8 cellular contexts compared by ENCODE assay signal in genomic region chr1:183622884-183623785, GRCh38. TPM values are rescaled to one million over a fixed set of nuclear protein-coding genes. Genes with fewer than 3 reads are reported as not detected.
A peak's percentile ranks its signal among the peaks of the same experiment; 100 is the strongest.
DNase-seq lines count a peak whose midpoint lies in the region; ATAC-seq and TF ChIP-seq lines count a peak whose summit lies in the region.

No MANE protein-coding gene starts in this region.

- TF ChIP-seq POLR2A in erythroblast (IDR thresholded peaks at IDR 0.05; ENCODE audit: low read length) (no peak), uterus (IDR thresholded peaks at IDR 0.05) (no peak)

- no peaks in the 10 kb centered on the region for H3K9me3 ChIP-seq in uterus

- H3K4me3 Mint-ChIP-seq in activated CD8-positive, alpha-beta T cell treated with anti-CD3 and anti-CD28 coated beads, Interleukin-2, amount 10 ng/mL, durations not matched to agents 7 days and 5 days = no peak overlapping the region
- H3K4me3 Mint-ChIP-seq in natural killer cell = no peak overlapping the region

- peaks cover 15% of the 10 kb centered on the region for H3K4me1 Mint-ChIP-seq in activated CD8-positive, alpha-beta T cell treated with anti-CD3 and anti-CD28 coated beads, Interleukin-2, amount 10 ng/mL, durations not matched to agents 7 days and 5 days (ENCODE audit: low read depth)
- peaks cover 24 to 25% of the 10 kb centered on the region in 2 donors for H3K4me1 Mint-ChIP-seq in natural killer cell

- CTCF ChIA-PET in activated CD8-positive, alpha-beta T cell treated with anti-CD3 and anti-CD28 coated beads, Interleukin-2, amount 10 ng/mL, durations not matched to agents 7 days and 5 days (lab: Charles Lee) = interaction anchor here (0.6 to 1.5 kb wide), 5 partner anchors 10 to 153 kb away, joined by 3 to 5 read pairs (median 5); partner anchors contain the start of gene NCF2

- no peaks in the 10 kb centered on the region for H3K27me3 ChIP-seq in uterus

- no peak overlapping the region for H3K4me3 ChIP-seq in uterus

- no peaks in the 10 kb centered on the region for H3K36me3 ChIP-seq in uterus

- POLR2A ChIA-PET in activated CD8-positive, alpha-beta T cell treated with anti-CD3 and anti-CD28 coated beads, Interleukin-2, amount 10 ng/mL, durations not matched to agents 7 days and 5 days (lab: Charles Lee) = no interaction called here

- TF ChIP-seq CTCF in natural killer cell (IDR thresholded peaks at IDR 0.05) = no peak
- TF ChIP-seq CTCF in uterus (IDR thresholded peaks at IDR 0.05) = peak; percentile 40 to 61 (median 47)

- H3K27ac ChIP-seq in uterus = peak overlapping the region; percentile 2 to 29

- DNase-seq in CD1c-positive myeloid dendritic cell (ENCODE audit: extremely low spot score) = peak; percentile 65
- DNase-seq in NCI-H460 (ENCODE audit: extremely low read depth, low read depth) = peak; percentile 83
- DNase-seq in activated CD8-positive, alpha-beta T cell treated with anti-CD3 and anti-CD28 coated beads, Interleukin-2, amount 10 ng/mL, durations not matched to agents 7 days and 5 days = peak; percentile 72
- peak; percentile 70 to 81 for DNase-seq in erythroblast (lab: John Stamatoyannopoulos, UW)
- DNase-seq in natural killer cell = no peak
- DNase-seq in uterus = peak in 1 of 2 donors; percentile 39

- H3K27me3 Mint-ChIP-seq in activated CD8-positive, alpha-beta T cell treated with anti-CD3 and anti-CD28 coated beads, Interleukin-2, amount 10 ng/mL, durations not matched to agents 7 days and 5 days (ENCODE audit: low read depth) = no peaks in the 10 kb centered on the region
- no peaks in the 10 kb centered on the region for H3K27me3 Mint-ChIP-seq in natural killer cell (ENCODE audit: low read depth in 2 of 2)

- ATAC-seq in GM18873 (IDR thresholded peaks at IDR 0.05; ENCODE audit: low FRiP score, unreplicated experiment) = peak; percentile 80
- peak; percentile 87 for ATAC-seq in HG03196 (IDR thresholded peaks at IDR 0.05; ENCODE audit: unreplicated experiment)
- peak; percentile 92 for ATAC-seq in activated CD8-positive, alpha-beta T cell treated with anti-CD3 and anti-CD28 coated beads, Interleukin-2, amount 10 ng/mL, durations not matched to agents 7 days and 5 days
- ATAC-seq in natural killer cell = peak; percentile 60 to 85 (median 83)

- H3K36me3 Mint-ChIP-seq in activated CD8-positive, alpha-beta T cell treated with anti-CD3 and anti-CD28 coated beads, Interleukin-2, amount 10 ng/mL, durations not matched to agents 7 days and 5 days (ENCODE audit: low read depth) = peaks cover 33% of the 10 kb centered on the region
- H3K36me3 Mint-ChIP-seq in natural killer cell = peaks cover 7% of the 10 kb centered on the region

- no peaks in the 10 kb centered on the region for H3K9me3 Mint-ChIP-seq in activated CD8-positive, alpha-beta T cell treated with anti-CD3 and anti-CD28 coated beads, Interleukin-2, amount 10 ng/mL, durations not matched to agents 7 days and 5 days (ENCODE audit: insufficient read depth)
- H3K9me3 Mint-ChIP-seq in natural killer cell = no peaks in the 10 kb centered on the region

- no peak overlapping the region for H3K27ac Mint-ChIP-seq in activated CD8-positive, alpha-beta T cell treated with anti-CD3 and anti-CD28 coated beads, Interleukin-2, amount 10 ng/mL, durations not matched to agents 7 days and 5 days
- peak overlapping the region; percentile 63 to 82 for H3K27ac Mint-ChIP-seq in natural killer cell

- intact Hi-C loops in natural killer cell (cut with micrococcal nuclease) = loop anchor here (2.0 kb wide), 1 partner anchor 342 kb away; no protein-coding TSS in a partner anchor
- intact Hi-C loops in uterus (cut with DNase I; ENCODE audit: low total_unique reads) = no loop called here

- no peaks in the 10 kb centered on the region for H3K4me1 ChIP-seq in uterus

RNA-seq across cellular contexts. Expression of gene ARPC5, which starts 12.4 kb away (rescaled TPM):
- 132 and 156 TPM in 2 replicates for total RNA-seq in NCI-H460 (2014; rRNA removed; shearing (Covaris generic))
- polyA plus RNA-seq in NCI-H460 (2014; cell fraction: nucleus; rRNA removed) = 104 and 105 TPM in 2 replicates
- 100 to 1,000 TPM; 271 to 274 TPM for total RNA-seq in activated CD8-positive, alpha-beta T cell treated with anti-CD3 and anti-CD28 coated beads, Interleukin-2, amount 10 ng/mL, durations not matched to agents 7 days and 5 days
- total RNA-seq in natural killer cell (100 to 1,000 TPM; 103 to 120 (median 113) TPM), uterus (100 to 1,000 TPM in 3 of 4 donors, 10 to 100 TPM in 1; 73.0 to 234 (median 170) TPM)

RNA-seq across cellular contexts. Expression of gene APOBEC4, which starts 30.0 kb away (rescaled TPM):
- not detected in 2 replicates for total RNA-seq in NCI-H460 (2014; rRNA removed; shearing (Covaris generic))
- not detected in 2 replicates for polyA plus RNA-seq in NCI-H460 (2014; cell fraction: nucleus; rRNA removed)
- not detected for total RNA-seq in activated CD8-positive, alpha-beta T cell treated with anti-CD3 and anti-CD28 coated beads, Interleukin-2, amount 10 ng/mL, durations not matched to agents 7 days and 5 days
- total RNA-seq in natural killer cell = not detected
- under 1 TPM in 2 of 4 donors, not detected in 2; 0.40 to 0.76 TPM for total RNA-seq in uterus

RNA-seq across cellular contexts. Expression of gene NCF2, which starts 32.9 kb away (rescaled TPM):
- total RNA-seq in NCI-H460 (2014; rRNA removed; shearing (Covaris generic)) = 0.17 and 0.29 TPM in 2 replicates
- polyA plus RNA-seq in NCI-H460 (2014; cell fraction: nucleus; rRNA removed) = 3.0 TPM in 1 of 2 replicates, not detected in the other
- 10 to 100 TPM in 1 of 2 experiments, 1 to 10 TPM in 1; 9.2 to 10.3 TPM for total RNA-seq in activated CD8-positive, alpha-beta T cell treated with anti-CD3 and anti-CD28 coated beads, Interleukin-2, amount 10 ng/mL, durations not matched to agents 7 days and 5 days
- total RNA-seq in natural killer cell = 10 to 100 TPM; 10.4 to 21.7 (median 14.8) TPM
- total RNA-seq in uterus = 1 to 10 TPM in 3 of 4 donors, under 1 TPM in 1; 0.51 to 9.7 (median 3.0) TPM
